ENCODE assay signal across 18 cellular contexts in genomic region chr2:134086594-134087219, GRCh38.
DNase-seq lines count a peak whose midpoint lies in the region; ATAC-seq, FAIRE-seq and TF ChIP-seq lines count a peak whose summit lies in the region.
"Had no signal": no experiment of that assay in that cellular context is flagged by ENCODE, and none has a peak within 500 bp of the region (broad histone marks: within the 10 kb centered on the region; RNA-seq: fewer than 3 reads in every experiment).

No MANE protein-coding gene starts in this region.

- peak overlapping the region; percentile 62 for H3K18ac ChIP-seq in H1 (ENCODE audit: extremely low read depth, low read length)

- no peak for ATAC-seq in omental fat pad (ENCODE audit: low FRiP score)
- ATAC-seq in GM21423 (IDR thresholded peaks at IDR 0.05; ENCODE audit: unreplicated experiment) = no peak

- H3K27me3 ChIP-seq in Caco-2 (replicated peaks; ENCODE audit: control insufficient read depth, insufficient read depth, low read length) (no peaks in the 10 kb centered on the region), H7 (ENCODE audit: control insufficient read depth, insufficient read depth, low read length) (no peaks in the 10 kb centered on the region), H1 (replicated peaks in 1 of 4; ENCODE audit: control insufficient read depth in 3 of 4, extremely low read depth in 1 of 4, insufficient read depth in 3 of 4, low read length in 3 of 4) (no peaks in the 10 kb centered on the region)
- H3K27me3 ChIP-seq: SJSA1 had no signal

- intact Hi-C loops in Caco-2 (cut with micrococcal nuclease; ENCODE audit: unreplicated experiment) = loop anchor here (10.0 kb wide), 1 partner anchor 202 kb away; no protein-coding TSS in a partner anchor

- no peak overlapping the region for H2AK5ac ChIP-seq in H1 (ENCODE audit: low read depth, low read length)

- no peak overlapping the region for H3K9ac ChIP-seq in H1 (replicated peaks in 1 of 4; ENCODE audit: extremely low read depth in 1 of 4, low read depth in 3 of 4, low read length in 3 of 4)

- H3K4me1 ChIP-seq in Caco-2 (peaks cover 28% of the 10 kb centered on the region), H1 (replicated peaks in 1 of 4; ENCODE audit: control insufficient read depth in 3 of 4, insufficient read depth in 4 of 4, low read length in 3 of 4) (peaks cover 0 to 12% (median 3%) of the 10 kb centered on the region in 4 experiments; a peak in 2 of 7 replicates)
- H3K4me1 ChIP-seq: SJSA1 had no signal

- peaks cover 34% of the 10 kb centered on the region for H3K9me3 Mint-ChIP-seq in Caco-2 (ENCODE audit: unreplicated experiment)
- H3K9me3 Mint-ChIP-seq: CD4-positive, CD25-positive, alpha-beta regulatory T cell had no signal

- no peaks in the 10 kb centered on the region for H3K79me2 ChIP-seq in H1 (ENCODE audit: control insufficient read depth in 1 of 2, insufficient read depth in 2 of 2, low read length in 2 of 2)

- H2BK5ac ChIP-seq in H1 (ENCODE audit: low read depth, low read length) = no peak overlapping the region; the same call in 1 of the 2 replicates

- H4K20me1 ChIP-seq in H1 (replicated peaks in 1 of 2; ENCODE audit: control insufficient read depth in 1 of 2, insufficient read depth in 2 of 2, low read length in 2 of 2) = no peaks in the 10 kb centered on the region

- H3K4ac ChIP-seq in H1 (replicated peaks; ENCODE audit: insufficient read length, low read depth, low read length) = no peak overlapping the region

- TF ChIP-seq CTCF in Caco-2 (IDR thresholded peaks at IDR 0.05; ENCODE audit: insufficient read depth in 1 of 2, low read depth in 1 of 2, low read length in 1 of 2, severe bottlenecking in 1 of 2, unreplicated experiment in 1 of 2) (no peak), H1 (IDR thresholded peaks at IDR 0.05; ENCODE audit: control extremely low read depth in 1 of 3, insufficient read depth in 1 of 3, low read depth in 1 of 3, low read length in 3 of 3) (no peak), omental fat pad (IDR thresholded peaks at IDR 0.05) (no peak)

- CTCF ChIA-PET in Caco-2 (lab: Charles Lee) = no interaction called here
- CTCF ChIA-PET in H1 (lab: Charles Lee; ENCODE audit: partially characterized antibody) = interaction anchor here (1.0 to 1.4 kb wide), 2 partner anchors 13 to 363 kb away, joined by 4 read pairs; no protein-coding TSS in a partner anchor

- H2BK120ac ChIP-seq in H1 (replicated peaks; ENCODE audit: low read depth, low read length) = no peak overlapping the region

- POLR2A ChIA-PET in Caco-2 (lab: Charles Lee) = no interaction called here
- POLR2A ChIA-PET in H1 (lab: Charles Lee; ENCODE audit: partially characterized antibody) = interaction anchor here (1.0 kb wide), 1 partner anchor 55 kb away, joined by 3 read pairs; no protein-coding TSS in a partner anchor

- no peak overlapping the region for H4K91ac ChIP-seq in H1 (replicated peaks; ENCODE audit: insufficient read length, low read length)

- no peaks in the 10 kb centered on the region; the same call in 1 of the 2 replicates for H3K79me1 ChIP-seq in H1 (ENCODE audit: low read depth, low read length)

- no peak overlapping the region for H3K14ac ChIP-seq in H1 (ENCODE audit: insufficient read length)

- H2BK20ac ChIP-seq in H1 (ENCODE audit: low read length) = no peak overlapping the region

- H4K8ac ChIP-seq in H1 (ENCODE audit: extremely low read depth, insufficient read depth, low read length) = no peak overlapping the region

- TF ChIP-seq RAD21 in H1 (IDR thresholded peaks at IDR 0.05 in 1 of 2, conservative IDR thresholded peaks at IDR 0.05 in 1 of 2; ENCODE audit: low read depth in 2 of 2, low read length in 2 of 2) = no peak

- 75% methylated on average over 9 of the region's 9 CpGs; no CpG with 5 or more reads in 1 of the 2 experiments for WGBS in H1 (ENCODE audit: extremely low coverage in 1 of 2, insufficient coverage in 1 of 2, insufficient read length in 1 of 2, insufficient replicate concordance in 2 of 2, low coverage in 1 of 2, low lambda C conversion rate in 2 of 2, missing lambda C conversion rate in 1 of 2), 2 experiments

- H3K4me3 ChIP-seq in Caco-2 (ENCODE audit: low read depth, low read length) (no peak overlapping the region), H7 (ENCODE audit: insufficient read depth, low read depth, low read length) (no peak overlapping the region), H1 (ENCODE audit: extremely low read depth in 1 of 4, insufficient read depth in 2 of 4, low read depth in 3 of 4, low read length in 4 of 4) (no peak overlapping the region)
- H3K4me3 ChIP-seq: SJSA1 had no signal

- H3K23me2 ChIP-seq in H1 (ENCODE audit: low read depth, low read length) = no peaks in the 10 kb centered on the region

- no peak for TF ChIP-seq EP300 in H1 (IDR thresholded peaks at IDR 0.05; ENCODE audit: borderline replicate concordance in 1 of 2, low read depth in 2 of 2, low read length in 2 of 2)

- DNase-seq in Caco-2 (no peak), H7 (peak; percentile 53), H1 (ENCODE audit: low read depth in 1 of 2, low spot score in 2 of 2) (no peak), middle frontal gyrus (ENCODE audit: extremely low spot score, low spot score) (peak; percentile 9), omental fat pad (ENCODE audit: low spot score) (no peak), RCC 7860 (ENCODE audit: low spot score) (no peak)
- no peak for DNase-seq in activated T-cell treated with anti-CD3 and anti-CD28 coated beads, Interleukin-2, amount 50 U/mL, for 1 hour
- DNase-seq: CD4-positive, CD25-positive, alpha-beta regulatory T cell; DMS79 treated with DMSO at 0.1 percent for 48 hours; GDM1; GOT3; IMR-90; Kasumi-1; NCI-H2029 treated with DMSO at 0.1 percent for 48 hours; NCI-H524; RPMI8226 had no signal

- H3K4me1 Mint-ChIP-seq in Caco-2 (ENCODE audit: low read depth, unreplicated experiment) = peaks cover 21% of the 10 kb centered on the region

- H4K5ac ChIP-seq in H1 (ENCODE audit: insufficient read length, low read depth, low read length) = no peak overlapping the region

- no peak overlapping the region for H2BK15ac ChIP-seq in H1 (ENCODE audit: low read length)

- H3K36me3 Mint-ChIP-seq in Caco-2 (ENCODE audit: insufficient read depth, unreplicated experiment) = no peaks in the 10 kb centered on the region
- H3K36me3 Mint-ChIP-seq: CD4-positive, CD25-positive, alpha-beta regulatory T cell had no signal

- H3K9me3 ChIP-seq in Caco-2 (0 out of 2 replicates have a peak, but pooled peaks cover 4% of the 10 kb centered on the region), H1 (ENCODE audit: insufficient read depth in 2 of 2, low read depth in 1 of 2, low read length in 1 of 2) (no peaks in the 10 kb centered on the region)
- H3K9me3 ChIP-seq: SJSA1 had no signal

- no peak overlapping the region for H3K56ac ChIP-seq in H1 (replicated peaks; ENCODE audit: insufficient read length, low read depth, low read length)

- H3K27ac ChIP-seq in H1 (ENCODE audit: low read depth, low read length) = no peak overlapping the region
- H3K27ac ChIP-seq: SJSA1 had no signal

- no peak overlapping the region for H3K23ac ChIP-seq in H1 (ENCODE audit: insufficient read length)

- no TSS peak for BruUV-seq in Caco-2 (replicated peaks; lab: Mats Ljungman, UMichigan)

- no peak for TF ChIP-seq POLR2A in H1 (IDR thresholded peaks at IDR 0.05; ENCODE audit: control extremely low read depth in 1 of 2, low read depth in 2 of 2, low read length in 2 of 2)

- H2AFZ ChIP-seq in H1 (ENCODE audit: low read length) = no peak overlapping the region; the same call in 1 of the 2 replicates

- H3K27me3 Mint-ChIP-seq in Caco-2 (ENCODE audit: insufficient read depth, unreplicated experiment) = no peaks in the 10 kb centered on the region

- H3K36me3 ChIP-seq in Caco-2 (ENCODE audit: control insufficient read depth, insufficient read depth, low read length) (no peaks in the 10 kb centered on the region), H7 (replicated peaks; ENCODE audit: control insufficient read depth, insufficient read depth, low read length) (no peaks in the 10 kb centered on the region), H1 (ENCODE audit: control insufficient read depth in 2 of 4, insufficient read depth in 4 of 4, low read length in 3 of 4) (no peaks in the 10 kb centered on the region)
- H3K36me3 ChIP-seq: SJSA1 had no signal

- no peak overlapping the region for H3K4me3 Mint-ChIP-seq in Caco-2 (ENCODE audit: unreplicated experiment)
- H3K4me3 Mint-ChIP-seq: CD4-positive, CD25-positive, alpha-beta regulatory T cell had no signal

- no peak overlapping the region for H2BK12ac ChIP-seq in H1 (ENCODE audit: low read depth, low read length)

- FAIRE-seq in H1 (lab: Jason Lieb, UNC) (no peak), RCC 7860 (lab: Jason Lieb, UNC) (no peak)

- peak overlapping the region; percentile 75 for H3K27ac Mint-ChIP-seq in Caco-2 (ENCODE audit: unreplicated experiment)
- H3K27ac Mint-ChIP-seq: CD4-positive, CD25-positive, alpha-beta regulatory T cell had no signal

- peak overlapping the region; percentile 7 to 24; a peak in 2 of 4 replicates for H3K4me2 ChIP-seq in H1 (ENCODE audit: insufficient read depth in 1 of 2, low read depth in 2 of 2, low read length in 2 of 2)

TF ChIP-seq in H1, 55 proteins besides CTCF, POLR2A, EP300 and RAD21:
- TF ChIP-seq GTF2F1 (IDR thresholded peaks at IDR 0.05; ENCODE audit: borderline replicate concordance, low read depth, low read length) (no peak), HDAC2 (IDR thresholded peaks at IDR 0.05; ENCODE audit: borderline replicate concordance in 1 of 2, low read depth in 2 of 2, low read length in 2 of 2) (no peak), RNF2 (IDR thresholded peaks at IDR 0.05; ENCODE audit: borderline replicate concordance, low read depth, low read length, missing control alignments, poor library complexity, severe bottlenecking) (no peak), CBX5 (IDR thresholded peaks at IDR 0.05; ENCODE audit: low read depth, low read length) (no peak), SRF (IDR thresholded peaks at IDR 0.05; ENCODE audit: low read depth, low read length) (no peak), KDM5A (IDR thresholded peaks at IDR 0.05; ENCODE audit: low read length) (no peak), MAFK (IDR thresholded peaks at IDR 0.05; ENCODE audit: low read depth, low read length) (no peak), SP4 (IDR thresholded peaks at IDR 0.05; ENCODE audit: low read length) (no peak), POU5F1 (IDR thresholded peaks at IDR 0.05; ENCODE audit: low read depth, low read length) (no peak), TCF12 (IDR thresholded peaks at IDR 0.05; ENCODE audit: low read depth, low read length) (no peak), FOSL1 (IDR thresholded peaks at IDR 0.05; ENCODE audit: insufficient read depth, low read depth, low read length) (no peak), BRCA1 (IDR thresholded peaks at IDR 0.05; ENCODE audit: low read depth, low read length) (no peak), EZH2 (IDR thresholded peaks at IDR 0.05; ENCODE audit: low read depth, low read length, severe bottlenecking) (no peak), CTBP2 (IDR thresholded peaks at IDR 0.05; ENCODE audit: borderline replicate concordance, insufficient read depth, insufficient read length, low read length) (no peak), NRF1 (IDR thresholded peaks at IDR 0.05; ENCODE audit: low read depth, low read length) (no peak), CREB1 (IDR thresholded peaks at IDR 0.05) (no peak)

Comparison
In these comparisons a context has a peak if more than half of its experiments do, and no peak if none do; other contexts are left out.
1. DNase-seq: peak in H7 (single experiment) and middle frontal gyrus (single experiment); none in Caco-2 (0 of 2), H1 (0 of 2), omental fat pad (single experiment), activated T-cell treated with anti-CD3 and anti-CD28 coated beads, Interleukin-2, amount 50 U/mL, for 1 hour (single experiment) and RCC 7860 (single experiment).